Comparison of ENCODE assay signal across 8 cellular contexts in the genomic region with DNA sequence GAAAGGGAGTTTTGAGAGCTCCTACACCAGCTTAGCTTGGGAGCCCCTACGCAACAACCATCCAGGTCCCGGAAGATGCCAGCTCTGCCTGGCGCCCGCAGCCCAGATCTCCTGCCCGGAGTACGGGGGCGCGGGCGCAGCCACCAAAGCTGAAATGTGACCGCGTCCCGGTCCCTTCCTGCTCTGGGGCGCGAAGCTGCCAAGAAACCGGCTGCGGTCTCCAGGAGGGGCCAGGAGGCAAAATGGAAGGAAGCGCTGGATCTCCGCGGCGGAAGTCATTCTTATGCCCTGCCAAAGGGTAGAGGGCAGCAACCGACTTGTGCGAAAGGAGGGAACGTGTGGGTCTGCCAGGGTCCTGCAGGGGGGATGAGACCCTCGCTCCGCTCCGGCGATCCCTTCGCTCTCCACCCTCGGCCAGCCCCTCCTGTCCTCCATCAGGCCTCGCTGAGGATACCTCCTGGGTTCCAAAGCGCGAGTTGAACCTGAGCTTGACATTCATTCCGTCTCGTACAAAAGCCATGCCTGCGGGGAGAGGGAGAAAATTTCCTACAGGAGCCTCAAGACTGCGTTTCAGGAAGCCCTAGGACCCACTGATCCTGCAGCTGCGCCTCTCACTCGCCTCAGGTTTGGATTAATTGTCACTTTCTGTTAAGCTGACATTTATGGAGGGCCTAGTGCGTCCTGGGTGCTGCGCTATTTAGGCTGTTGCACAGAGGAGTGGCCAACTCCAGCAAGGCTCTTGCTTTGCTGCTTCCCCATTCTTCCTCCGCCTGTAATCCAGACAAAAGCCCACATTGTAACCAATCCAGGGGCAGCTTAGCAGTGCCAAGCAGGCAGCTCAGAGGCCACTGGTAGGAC.
DNase-seq lines count a peak whose midpoint lies in the region; ATAC-seq, FAIRE-seq and TF ChIP-seq lines count a peak whose summit lies in the region.

No MANE protein-coding gene starts in this region.

- H3K27ac ChIP-seq in SJCRH30 (peak overlapping the region; percentile 92), H1 (ENCODE audit: low read depth, low read length) (no peak overlapping the region), upper lobe of left lung (peak overlapping the region; percentile 49 to 90 (median 78))

- no peak for TF ChIP-seq POLR2A in H1 (IDR thresholded peaks at IDR 0.05; ENCODE audit: control extremely low read depth in 1 of 2, low read depth in 2 of 2, low read length in 2 of 2)
- peak in 2 of 4 donors; percentile 31 to 72 for TF ChIP-seq POLR2A in upper lobe of left lung (IDR thresholded peaks at IDR 0.05)

- H2BK15ac ChIP-seq in H1 (ENCODE audit: low read length), result 0 out of 2 replicates have a peak overlapping the region, but pooled peaks have one; percentile 46

- no peak overlapping the region for H2BK20ac ChIP-seq in H1 (ENCODE audit: low read length)

- H2AK5ac ChIP-seq in H1 (ENCODE audit: low read depth, low read length), result no peak overlapping the region

- H3K14ac ChIP-seq in H1 (ENCODE audit: insufficient read length), result no peak overlapping the region

- ATAC-seq in GM18909 (IDR thresholded peaks at IDR 0.05; ENCODE audit: poor library complexity, unreplicated experiment), result peak; percentile 77
- ATAC-seq in HG03097 (IDR thresholded peaks at IDR 0.05; ENCODE audit: low FRiP score, unreplicated experiment), result peak; percentile 58
- peak; percentile 96 to 97 for ATAC-seq in upper lobe of left lung (ENCODE audit: low FRiP score in 2 of 2)

- no peak overlapping the region for H3K23ac ChIP-seq in H1 (ENCODE audit: insufficient read length)

- H4K5ac ChIP-seq in H1 (ENCODE audit: insufficient read length, low read depth, low read length), result no peak overlapping the region

- POLR2A ChIA-PET in H1 (lab: Charles Lee; ENCODE audit: partially characterized antibody), result interaction anchor here (0.6 kb wide), 1 partner anchor 129 kb away, joined by 3 read pairs; no protein-coding TSS in a partner anchor

- no peak overlapping the region for H2BK12ac ChIP-seq in H1 (ENCODE audit: low read depth, low read length)

- no peak for FAIRE-seq in H1 (lab: Jason Lieb, UNC)

- H3K27me3 ChIP-seq in BE2C (0 out of 2 replicates have a peak, but pooled peaks cover 3% of the 10 kb centered on the region), SJCRH30 (no peaks in the 10 kb centered on the region), H1 (replicated peaks in 1 of 4; ENCODE audit: control insufficient read depth in 3 of 4, extremely low read depth in 1 of 4, insufficient read depth in 3 of 4, low read length in 3 of 4) (peaks cover 0 to 1% (median 0%) of the 10 kb centered on the region in 4 experiments; a peak in 1 of 7 replicates), upper lobe of left lung (no peaks in the 10 kb centered on the region)

- H2BK5ac ChIP-seq in H1 (ENCODE audit: low read depth, low read length), result no peak overlapping the region; the same call in 1 of the 2 replicates

- no peaks in the 10 kb centered on the region for H3K4me1 ChIP-seq in BE2C
- H3K4me1 ChIP-seq in SJCRH30, result peaks cover 6% of the 10 kb centered on the region
- H3K4me1 ChIP-seq in H1 (replicated peaks in 1 of 4; ENCODE audit: control insufficient read depth in 3 of 4, insufficient read depth in 4 of 4, low read length in 3 of 4), result no peaks in the 10 kb centered on the region
- H3K4me1 ChIP-seq in upper lobe of left lung, result peaks cover 0 to 7% (median 4%) of the 10 kb centered on the region in 4 donors

- H3K79me1 ChIP-seq in H1 (ENCODE audit: low read depth, low read length), result no peaks in the 10 kb centered on the region

- TF ChIP-seq CTCF in BE2C (IDR thresholded peaks at IDR 0.05; ENCODE audit: low read depth, low read length), result no peak
- no peak for TF ChIP-seq CTCF in H1 (IDR thresholded peaks at IDR 0.05; ENCODE audit: control extremely low read depth in 1 of 3, insufficient read depth in 1 of 3, low read depth in 1 of 3, low read length in 3 of 3)
- no peak for TF ChIP-seq CTCF in upper lobe of left lung (IDR thresholded peaks at IDR 0.05)

- H2AFZ ChIP-seq in H1 (ENCODE audit: low read length), result peak overlapping the region; percentile 93

- no peaks in the 10 kb centered on the region for H4K20me1 ChIP-seq in H1 (replicated peaks in 1 of 2; ENCODE audit: control insufficient read depth in 1 of 2, insufficient read depth in 2 of 2, low read length in 2 of 2)

- peak; percentile 7 for DNase-seq in BE2C
- peak; percentile 86 to 93 for DNase-seq in SJCRH30
- peak in 1 of 2 experiments; percentile 48 for DNase-seq in H1 (ENCODE audit: low read depth in 1 of 2, low spot score in 2 of 2)
- DNase-seq in middle frontal gyrus (ENCODE audit: extremely low spot score, low spot score), result peak; percentile 59
- DNase-seq in upper lobe of left lung, result peak; percentile 45 to 83
- DNase-seq in NCI-H1694 (lab: John Stamatoyannopoulos, UW), result no peak

- no peaks in the 10 kb centered on the region for H3K9me3 ChIP-seq in BE2C
- no peaks in the 10 kb centered on the region for H3K9me3 ChIP-seq in SJCRH30 (replicated peaks)
- H3K9me3 ChIP-seq in H1 (ENCODE audit: insufficient read depth in 2 of 2, low read depth in 1 of 2, low read length in 1 of 2), result no peaks in the 10 kb centered on the region
- no peaks in the 10 kb centered on the region for H3K9me3 ChIP-seq in upper lobe of left lung

- H3K79me2 ChIP-seq in H1 (ENCODE audit: control insufficient read depth in 1 of 2, insufficient read depth in 2 of 2, low read length in 2 of 2), result no peaks in the 10 kb centered on the region

- H4K8ac ChIP-seq in H1 (ENCODE audit: extremely low read depth, insufficient read depth, low read length), result peak overlapping the region; percentile 84; the same call in 1 of the 2 replicates

- no peak for TF ChIP-seq RAD21 in H1 (IDR thresholded peaks at IDR 0.05 in 1 of 2, conservative IDR thresholded peaks at IDR 0.05 in 1 of 2; ENCODE audit: low read depth in 2 of 2, low read length in 2 of 2)

- H3K23me2 ChIP-seq in H1 (ENCODE audit: low read depth, low read length), result no peaks in the 10 kb centered on the region

- TF ChIP-seq EP300 in H1 (IDR thresholded peaks at IDR 0.05; ENCODE audit: borderline replicate concordance in 1 of 2, low read depth in 2 of 2, low read length in 2 of 2) (no peak), upper lobe of left lung (IDR thresholded peaks at IDR 0.05) (no peak)

- CTCF ChIA-PET in H1 (lab: Charles Lee; ENCODE audit: partially characterized antibody), result interaction anchor here (0.8 to 1.2 kb wide), 2 partner anchors 8 to 386 kb away, joined by 3 to 4 read pairs; no protein-coding TSS in a partner anchor

- H3K9ac ChIP-seq in H1 (replicated peaks in 1 of 4; ENCODE audit: extremely low read depth in 1 of 4, low read depth in 3 of 4, low read length in 3 of 4), result no peak overlapping the region; a peak in 1 of 7 replicates

- no peak overlapping the region for H3K56ac ChIP-seq in H1 (replicated peaks; ENCODE audit: insufficient read length, low read depth, low read length)

- H2BK120ac ChIP-seq in H1 (replicated peaks; ENCODE audit: low read depth, low read length), result no peak overlapping the region

- no peak overlapping the region for H4K91ac ChIP-seq in H1 (replicated peaks; ENCODE audit: insufficient read length, low read length)

- H3K18ac ChIP-seq in H1 (ENCODE audit: extremely low read depth, low read length), result 0 out of 2 replicates have a peak overlapping the region, but pooled peaks have one; percentile 16

- H3K36me3 ChIP-seq in BE2C, result no peaks in the 10 kb centered on the region
- H3K36me3 ChIP-seq in SJCRH30, result no peaks in the 10 kb centered on the region
- no peaks in the 10 kb centered on the region for H3K36me3 ChIP-seq in H1 (ENCODE audit: control insufficient read depth in 2 of 4, insufficient read depth in 4 of 4, low read length in 3 of 4)
- H3K36me3 ChIP-seq in upper lobe of left lung, result no peaks in the 10 kb centered on the region

- no peak overlapping the region for H3K4ac ChIP-seq in H1 (replicated peaks; ENCODE audit: insufficient read length, low read depth, low read length)

- 89% methylated on average over 41 of the region's 41 CpGs; no CpG with 5 or more reads in 1 of the 2 experiments for WGBS in H1 (ENCODE audit: extremely low coverage in 1 of 2, insufficient coverage in 1 of 2, insufficient read length in 1 of 2, insufficient replicate concordance in 2 of 2, low coverage in 1 of 2, low lambda C conversion rate in 2 of 2, missing lambda C conversion rate in 1 of 2), 2 experiments
- 14 to 17% methylated on average over 20 to 36 of the region's 41 CpGs for WGBS in upper lobe of left lung, 2 donors

- peak overlapping the region; percentile 52 for H3K4me3 ChIP-seq in BE2C (ENCODE audit: low read depth, low read length)
- peak overlapping the region; percentile 64 for H3K4me3 ChIP-seq in SJCRH30
- peak overlapping the region in 1 of 4 experiments; percentile 6; a peak in 1 of 8 replicates for H3K4me3 ChIP-seq in H1 (ENCODE audit: extremely low read depth in 1 of 4, insufficient read depth in 2 of 4, low read depth in 3 of 4, low read length in 4 of 4)
- peak overlapping the region; percentile 36 to 63 (median 57) for H3K4me3 ChIP-seq in upper lobe of left lung

- H3K4me2 ChIP-seq in H1 (ENCODE audit: insufficient read depth in 1 of 2, low read depth in 2 of 2, low read length in 2 of 2), result peak overlapping the region in 1 of 2 experiments; percentile 35; a peak in 1 of 4 replicates

TF ChIP-seq in H1, 55 proteins besides CTCF, POLR2A, EP300 and RAD21:
- TF ChIP-seq MAFK (IDR thresholded peaks at IDR 0.05; ENCODE audit: low read depth, low read length) (no peak), TAF7 (optimal IDR thresholded peaks at IDR 0.05; ENCODE audit: borderline replicate concordance, low read depth, low read length) (no peak), ZNF274 (IDR thresholded peaks at IDR 0.05; ENCODE audit: borderline replicate concordance, extremely low read depth, low read length) (no peak), SAP30 (IDR thresholded peaks at IDR 0.05; ENCODE audit: insufficient read depth, insufficient replicate concordance, low read length) (no peak), CHD2 (IDR thresholded peaks at IDR 0.05; ENCODE audit: low read length) (no peak), TAF1 (IDR thresholded peaks at IDR 0.05; ENCODE audit: low read depth, low read length) (no peak), YY1 (IDR thresholded peaks at IDR 0.05; ENCODE audit: low read depth, low read length) (no peak), KDM5A (IDR thresholded peaks at IDR 0.05; ENCODE audit: low read length) (no peak)
- TF ChIP-seq, protein P1, sequence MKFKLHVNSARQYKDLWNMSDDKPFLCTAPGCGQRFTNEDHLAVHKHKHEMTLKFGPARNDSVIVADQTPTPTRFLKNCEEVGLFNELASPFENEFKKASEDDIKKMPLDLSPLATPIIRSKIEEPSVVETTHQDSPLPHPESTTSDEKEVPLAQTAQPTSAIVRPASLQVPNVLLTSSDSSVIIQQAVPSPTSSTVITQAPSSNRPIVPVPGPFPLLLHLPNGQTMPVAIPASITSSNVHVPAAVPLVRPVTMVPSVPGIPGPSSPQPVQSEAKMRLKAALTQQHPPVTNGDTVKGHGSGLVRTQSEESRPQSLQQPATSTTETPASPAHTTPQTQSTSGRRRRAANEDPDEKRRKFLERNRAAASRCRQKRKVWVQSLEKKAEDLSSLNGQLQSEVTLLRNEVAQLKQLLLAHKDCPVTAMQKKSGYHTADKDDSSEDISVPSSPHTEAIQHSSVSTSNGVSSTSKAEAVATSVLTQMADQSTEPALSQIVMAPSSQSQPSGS (IDR thresholded peaks at IDR 0.05; ENCODE audit: low read length), result no peak
TF ChIP-seq in H1: peak in this region for 0.
